Comparison of ENCODE assay signal across 17 cellular contexts in genomic region chr6:141110486-141110885, GRCh38.
DNase-seq lines count a peak whose midpoint lies in the region; ATAC-seq, FAIRE-seq and TF ChIP-seq lines count a peak whose summit lies in the region.
"Had no signal": no experiment of that assay in that cellular context is flagged by ENCODE, and none has a peak within 500 bp of the region (broad histone marks: within the 10 kb centered on the region; RNA-seq: fewer than 3 reads in every experiment).

No MANE protein-coding gene starts in this region.

- no peak for TF ChIP-seq EP300 in H1 (IDR thresholded peaks at IDR 0.05; ENCODE audit: borderline replicate concordance in 1 of 2, low read depth in 2 of 2, low read length in 2 of 2)

- H2BK20ac ChIP-seq in H1 (ENCODE audit: low read length), result peak overlapping the region; percentile 68; the same call in 1 of the 2 replicates

- no peak overlapping the region for H3K56ac ChIP-seq in H1 (replicated peaks; ENCODE audit: insufficient read length, low read depth, low read length)

- POLR2A ChIA-PET in H1 (lab: Charles Lee; ENCODE audit: partially characterized antibody), result no interaction called here

- TF ChIP-seq CTCF in AG10803 (conservative IDR thresholded peaks at IDR 0.05; ENCODE audit: low read length) (no peak), H1 (IDR thresholded peaks at IDR 0.05; ENCODE audit: control extremely low read depth in 1 of 3, insufficient read depth in 1 of 3, low read depth in 1 of 3, low read length in 3 of 3) (no peak), WERI-Rb-1 (IDR thresholded peaks at IDR 0.05; ENCODE audit: low read depth, low read length) (no peak)

- H3K4ac ChIP-seq in H1 (replicated peaks; ENCODE audit: insufficient read length, low read depth, low read length), result no peak overlapping the region

- no peaks in the 10 kb centered on the region for H3K27me3 ChIP-seq in H1 (replicated peaks in 1 of 4; ENCODE audit: control insufficient read depth in 3 of 4, extremely low read depth in 1 of 4, insufficient read depth in 3 of 4, low read length in 3 of 4)
- H3K27me3 ChIP-seq in WERI-Rb-1 (ENCODE audit: insufficient read depth, low read depth, severe bottlenecking), result no peaks in the 10 kb centered on the region
- H3K27me3 ChIP-seq: MG63, thyroid gland had no signal

- no peak for ATAC-seq in HG02870 (IDR thresholded peaks at IDR 0.05; ENCODE audit: unreplicated experiment)
- ATAC-seq in HG03432 (IDR thresholded peaks at IDR 0.05; ENCODE audit: unreplicated experiment), result no peak
- ATAC-seq: GM12878 had no signal

- peaks cover 0 to 8% (median 2%) of the 10 kb centered on the region in 4 experiments; a peak in 1 of 7 replicates for H3K4me1 ChIP-seq in H1 (replicated peaks in 1 of 4; ENCODE audit: control insufficient read depth in 3 of 4, insufficient read depth in 4 of 4, low read length in 3 of 4)
- H3K4me1 ChIP-seq: prostate gland, thyroid gland had no signal

- H3K79me2 ChIP-seq in H1 (ENCODE audit: control insufficient read depth in 1 of 2, insufficient read depth in 2 of 2, low read length in 2 of 2), result no peaks in the 10 kb centered on the region

- no peaks in the 10 kb centered on the region for H4K20me1 ChIP-seq in H1 (replicated peaks in 1 of 2; ENCODE audit: control insufficient read depth in 1 of 2, insufficient read depth in 2 of 2, low read length in 2 of 2)

- peak overlapping the region; percentile 96; the same call in 1 of the 2 replicates for H2AFZ ChIP-seq in H1 (ENCODE audit: low read length)

- DNase-seq in AG10803 (ENCODE audit: low read depth), result peak; percentile 80
- DNase-seq in M059J (ENCODE audit: low read depth), result peak; percentile 70
- DNase-seq in H1 (ENCODE audit: low read depth in 1 of 2, low spot score in 2 of 2), result no peak
- DNase-seq in kidney tubule cell (ENCODE audit: low spot score), result peak; percentile 76
- no peak for DNase-seq in H4 (ENCODE audit: low spot score)
- DNase-seq in WERI-Rb-1, result no peak
- DNase-seq: activated CD8-positive, alpha-beta memory T cell treated with anti-CD3 and anti-CD28 coated beads, Interleukin-2, amount 50 U/mL, for 48 hours; DMS79; MG63; NCI-H2081 treated with DMSO at 0.1 percent for 48 hours; SHP77 treated with DMSO at 0.1 percent for 48 hours; thyroid gland had no signal

- no peak overlapping the region for H3K9ac ChIP-seq in H1 (replicated peaks in 1 of 4; ENCODE audit: extremely low read depth in 1 of 4, low read depth in 3 of 4, low read length in 3 of 4)

- no peak overlapping the region for H4K8ac ChIP-seq in H1 (ENCODE audit: extremely low read depth, insufficient read depth, low read length)

- H3K23ac ChIP-seq in H1 (ENCODE audit: insufficient read length), result no peak overlapping the region

- no peak for FAIRE-seq in H1 (lab: Jason Lieb, UNC)
- FAIRE-seq: GM12878 had no signal

- 83% methylated on average over 2 of the region's 2 CpGs; no CpG with 5 or more reads in 1 of the 2 experiments for WGBS in H1 (ENCODE audit: extremely low coverage in 1 of 2, insufficient coverage in 1 of 2, insufficient read length in 1 of 2, insufficient replicate concordance in 2 of 2, low coverage in 1 of 2, low lambda C conversion rate in 2 of 2, missing lambda C conversion rate in 1 of 2), 2 experiments

- TF ChIP-seq POLR2A in H1 (IDR thresholded peaks at IDR 0.05; ENCODE audit: control extremely low read depth in 1 of 2, low read depth in 2 of 2, low read length in 2 of 2), result no peak

- H2AK5ac ChIP-seq in H1 (ENCODE audit: low read depth, low read length), result no peak overlapping the region

- no peak for TF ChIP-seq RAD21 in H1 (IDR thresholded peaks at IDR 0.05 in 1 of 2, conservative IDR thresholded peaks at IDR 0.05 in 1 of 2; ENCODE audit: low read depth in 2 of 2, low read length in 2 of 2)

- no peak overlapping the region for H3K4me2 ChIP-seq in H1 (ENCODE audit: insufficient read depth in 1 of 2, low read depth in 2 of 2, low read length in 2 of 2)

- H3K23me2 ChIP-seq in H1 (ENCODE audit: low read depth, low read length), result no peaks in the 10 kb centered on the region; the same call in 1 of the 2 replicates

- peak overlapping the region; percentile 91; the same call in 1 of the 2 replicates for H3K18ac ChIP-seq in H1 (ENCODE audit: extremely low read depth, low read length)

- H2BK12ac ChIP-seq in H1 (ENCODE audit: low read depth, low read length), result peak overlapping the region; percentile 95; the same call in 1 of the 2 replicates

- H3K9me3 ChIP-seq in H1 (ENCODE audit: insufficient read depth in 2 of 2, low read depth in 1 of 2, low read length in 1 of 2), result no peaks in the 10 kb centered on the region
- H3K9me3 ChIP-seq in WERI-Rb-1 (ENCODE audit: severe bottlenecking), result no peaks in the 10 kb centered on the region
- H3K9me3 ChIP-seq: MG63, prostate gland, thyroid gland had no signal

- H2BK15ac ChIP-seq in H1 (ENCODE audit: low read length), result no peak overlapping the region

- H4K5ac ChIP-seq in H1 (ENCODE audit: insufficient read length, low read depth, low read length), result no peak overlapping the region

- H3K4me3 ChIP-seq in AG10803 (ENCODE audit: low read length) (no peak overlapping the region), H1 (ENCODE audit: extremely low read depth in 1 of 4, insufficient read depth in 2 of 4, low read depth in 3 of 4, low read length in 4 of 4) (no peak overlapping the region), WERI-Rb-1 (ENCODE audit: low read depth, low read length) (no peak overlapping the region)
- H3K4me3 ChIP-seq: GM12878, MG63, prostate gland, thyroid gland had no signal

- H3K79me1 ChIP-seq in H1 (ENCODE audit: low read depth, low read length), result no peaks in the 10 kb centered on the region

- H2BK120ac ChIP-seq in H1 (replicated peaks; ENCODE audit: low read depth, low read length), result peak overlapping the region; percentile 3

- H3K14ac ChIP-seq in H1 (ENCODE audit: insufficient read length), result no peak overlapping the region

- peak overlapping the region; percentile 17 for H4K91ac ChIP-seq in H1 (replicated peaks; ENCODE audit: insufficient read length, low read length)

- CTCF ChIA-PET in H1 (lab: Charles Lee; ENCODE audit: partially characterized antibody), result no interaction called here

- H2BK5ac ChIP-seq in H1 (ENCODE audit: low read depth, low read length), result peak overlapping the region; percentile 26; the same call in 1 of the 2 replicates

- H3K36me3 ChIP-seq in H1 (ENCODE audit: control insufficient read depth in 2 of 4, insufficient read depth in 4 of 4, low read length in 3 of 4) (no peaks in the 10 kb centered on the region), WERI-Rb-1 (no peaks in the 10 kb centered on the region)
- H3K36me3 ChIP-seq: MG63, prostate gland, thyroid gland had no signal

- H3K27ac ChIP-seq in H1 (ENCODE audit: low read depth, low read length) (no peak overlapping the region), WERI-Rb-1 (no peak overlapping the region)
- H3K27ac ChIP-seq: prostate gland, thyroid gland, VCaP had no signal

TF ChIP-seq in H1, 55 proteins besides CTCF, POLR2A, EP300 and RAD21:
- TF ChIP-seq TAF7 (optimal IDR thresholded peaks at IDR 0.05; ENCODE audit: borderline replicate concordance, low read depth, low read length) (no peak), SP4 (IDR thresholded peaks at IDR 0.05; ENCODE audit: low read length) (no peak), SIN3A (conservative IDR thresholded peaks at IDR 0.05 in 1 of 2, IDR thresholded peaks at IDR 0.05 in 1 of 2; ENCODE audit: low read depth in 1 of 2, low read length in 2 of 2) (no peak), SAP30 (IDR thresholded peaks at IDR 0.05; ENCODE audit: insufficient read depth, insufficient replicate concordance, low read length) (no peak), CBX5 (IDR thresholded peaks at IDR 0.05; ENCODE audit: low read depth, low read length) (no peak)

Comparison
In these comparisons a context has a peak if more than half of its experiments do, and no peak if none do; other contexts are left out.
1. DNase-seq: peak in AG10803 (single experiment), M059J (single experiment) and kidney tubule cell (single experiment); none in H1 (0 of 2), H4 (single experiment) and WERI-Rb-1 (single experiment).